In the genomic region with DNA sequence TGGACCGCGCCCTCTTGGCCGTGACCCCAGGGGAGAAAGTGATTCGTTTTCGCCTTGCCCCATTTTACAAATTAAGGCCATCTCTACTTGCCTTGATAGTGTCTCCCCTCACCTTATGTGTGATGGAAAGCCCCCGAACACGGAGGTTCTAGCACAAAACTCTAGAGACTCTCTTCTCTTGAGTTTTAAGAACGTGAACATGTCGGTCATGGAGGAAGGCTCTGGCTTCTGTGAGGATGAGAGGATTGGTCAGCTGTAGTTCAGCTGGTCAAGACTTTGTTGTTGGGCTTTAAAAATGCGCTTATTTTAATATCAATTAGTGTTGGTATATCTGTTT, we compare ENCODE assay signal across 8 cellular contexts. TPM values are rescaled to one million over a fixed set of nuclear protein-coding genes. Genes with fewer than 3 reads are reported as not detected.
A peak's percentile ranks its signal among the peaks of the same experiment; 100 is the strongest.
DNase-seq lines count a peak whose midpoint lies in the region; ATAC-seq and TF ChIP-seq lines count a peak whose summit lies in the region.

No MANE protein-coding gene starts in this region.

- H3K9ac ChIP-seq in Loucy (ENCODE audit: low read depth, low read length, poor library complexity, severe bottlenecking): peak overlapping the region; percentile 82

- H3K9me2 ChIP-seq in Loucy (replicated peaks; ENCODE audit: low read depth, low read length): no peaks in the 10 kb centered on the region

- peaks cover 54% of the 10 kb centered on the region for H3K79me2 ChIP-seq in Loucy (ENCODE audit: insufficient read depth, low read length)

- intact Hi-C loops in dorsolateral prefrontal cortex (cut with DNase I): loop anchor here in 1 of 2 donors (5.0 to 10.0 kb wide), 3 partner anchors 91 to 256 kb away; a partner anchor contains a TSS

- H4K20me1 ChIP-seq in Loucy (ENCODE audit: insufficient read depth, low read length, poor library complexity, severe bottlenecking): peaks cover 44% of the 10 kb centered on the region

- H3K4me1 ChIP-seq in Loucy (ENCODE audit: insufficient read depth, low read length, poor library complexity, severe bottlenecking): peaks cover 41% of the 10 kb centered on the region
- H3K4me1 ChIP-seq in muscle layer of duodenum (ENCODE audit: control insufficient read depth in 1 of 2, insufficient read depth in 2 of 2, low read length in 2 of 2): peaks cover 0 to 20% of the 10 kb centered on the region in 2 donors

- H3K27me3 ChIP-seq in Loucy (ENCODE audit: insufficient read depth, low read length, poor library complexity, severe bottlenecking) (no peaks in the 10 kb centered on the region), dorsolateral prefrontal cortex (no peaks in the 10 kb centered on the region), muscle layer of duodenum (ENCODE audit: low read depth, low read length) (no peaks in the 10 kb centered on the region)

- H3K4me3 ChIP-seq in AG09309 (ENCODE audit: control insufficient read depth, low read depth, low read length) (peak overlapping the region; percentile 96), Loucy (ENCODE audit: low read length, poor library complexity, severe bottlenecking) (peak overlapping the region; percentile 83), dorsolateral prefrontal cortex (peak overlapping the region; percentile 66 to 100 (median 93)), muscle layer of duodenum (ENCODE audit: low read depth in 1 of 2, low read length in 2 of 2) (peak overlapping the region; percentile 92 to 99)

- ATAC-seq in GM19351 (IDR thresholded peaks at IDR 0.05; ENCODE audit: unreplicated experiment) (peak; percentile 16), HG03025 (IDR thresholded peaks at IDR 0.05; ENCODE audit: low FRiP score, unreplicated experiment) (no peak)

- H3K27ac ChIP-seq in dorsolateral prefrontal cortex (peak overlapping the region; percentile 63 to 98 (median 91)), muscle layer of duodenum (ENCODE audit: low read length) (peak overlapping the region; percentile 90)

- H3K9me3 ChIP-seq in Loucy (ENCODE audit: insufficient read depth, low read depth, low read length): no peaks in the 10 kb centered on the region
- no peaks in the 10 kb centered on the region for H3K9me3 ChIP-seq in muscle layer of duodenum (ENCODE audit: control insufficient read depth in 1 of 2, low read length in 2 of 2)

- DNase-seq in AG09309 (ENCODE audit: low read depth) (no peak), dorsolateral prefrontal cortex (no peak), mesenteric fat pad (ENCODE audit: low spot score) (no peak), NCI-H2227 (lab: John Stamatoyannopoulos, UW; ENCODE audit: unreplicated experiment) (no peak)

- H3K36me3 ChIP-seq in Loucy (ENCODE audit: insufficient read depth, low read length) (peaks cover 5% of the 10 kb centered on the region; the same call in 1 of the 2 replicates), muscle layer of duodenum (ENCODE audit: control insufficient read depth in 1 of 2, insufficient read depth in 2 of 2, low read length in 2 of 2) (peaks cover 11 to 12% of the 10 kb centered on the region in 2 donors)

- no peaks in the 10 kb centered on the region for H3F3A ChIP-seq in Loucy (ENCODE audit: low read depth)

- peak overlapping the region; percentile 94 for H2AFZ ChIP-seq in Loucy (ENCODE audit: low read length)

- H3K4me2 ChIP-seq in Loucy (ENCODE audit: low read depth, low read length, poor library complexity, severe bottlenecking): peak overlapping the region; percentile 95

- TF ChIP-seq CTCF in AG09309 (IDR thresholded peaks at IDR 0.05; ENCODE audit: control insufficient read depth, insufficient read depth, low read depth, low read length, missing control alignments) (no peak), Loucy (conservative IDR thresholded peaks at IDR 0.05; ENCODE audit: low read length) (no peak), dorsolateral prefrontal cortex (IDR thresholded peaks at IDR 0.05 in 54 of 56, conservative IDR thresholded peaks at IDR 0.05 in 2 of 56; ENCODE audit: low read depth in 1 of 56, partially characterized antibody in 56 of 56) (peak in 1 of 56 donors; percentile 12)

RNA-seq across cellular contexts. Expression of a gene that starts 0.8 kb away (rescaled TPM):
- total RNA-seq in dorsolateral prefrontal cortex (100 to 1,000 TPM; 100 to 259 (median 151) TPM), mesenteric fat pad (73.6 TPM)
